Comparison of ENCODE assay signal across 20 cellular contexts in genomic region chr14:75046899-75047298, GRCh38. TPM values are rescaled to one million over a fixed set of nuclear protein-coding genes. Genes with fewer than 3 reads are reported as not detected.
DNase-seq lines count a peak whose midpoint lies in the region; ATAC-seq, FAIRE-seq and TF ChIP-seq lines count a peak whose summit lies in the region.
"Had no signal": no experiment of that assay in that cellular context is flagged by ENCODE, and none has a peak within 500 bp of the region (broad histone marks: within the 10 kb centered on the region; RNA-seq: fewer than 3 reads in every experiment).

No MANE protein-coding gene starts in this region.

- no peak for TF ChIP-seq RAD21 in A549 (conservative IDR thresholded peaks at IDR 0.05 in 1 of 2, IDR thresholded peaks at IDR 0.05 in 1 of 2)

- H3K4me1 ChIP-seq in A549 (peaks cover 42% of the 10 kb centered on the region), uterus (no peaks in the 10 kb centered on the region)

- CTCF ChIA-PET in A549 (lab: Yijun Ruan, JAX) = interaction anchor here (1.4 to 1.6 kb wide), 2 partner anchors 11 to 102 kb away, joined by 3 to 6 read pairs; no protein-coding TSS in a partner anchor

- 57% methylated on average over 3 of the region's 3 CpGs for WGBS in A549 (ENCODE audit: missing lambda C conversion rate)

- POLR2A ChIA-PET in A549 (lab: Yijun Ruan, JAX) = no interaction called here

- H3K27ac ChIP-seq in A549 = no peak overlapping the region
- peak overlapping the region; percentile 6 for H3K27ac ChIP-seq in angular gyrus (ENCODE audit: low read depth, low read length)
- H3K27ac ChIP-seq in uterus = no peak overlapping the region

- H3K4me2 ChIP-seq in A549 = peak overlapping the region; percentile 19; the same call in 2 of the 3 replicates

- intact Hi-C loops in left colon (cut with DNase I, micrococcal nuclease) = no loop called here
- intact Hi-C loops in uterus (cut with DNase I; ENCODE audit: low total_unique reads) = no loop called here

- H3K9me3 ChIP-seq in A549 (no peaks in the 10 kb centered on the region), uterus (no peaks in the 10 kb centered on the region)

- TF ChIP-seq EP300 in A549 (IDR thresholded peaks at IDR 0.05) = no peak

- TF ChIP-seq CTCF in A549 (IDR thresholded peaks at IDR 0.05) (no peak), uterus (IDR thresholded peaks at IDR 0.05) (no peak)

- DNase-seq in A549 (ENCODE audit: low read depth in 1 of 2, low spot score in 1 of 2) (no peak), ELR (ENCODE audit: low read depth) (peak; percentile 70), left colon (no peak), uterus (no peak), HTR-8/SVneo (ENCODE audit: insufficient read length, low spot score) (no peak)
- DNase-seq: activated gamma-delta T cell treated with Interleukin-2 at 50 U/mL for 16 hours; cerebellar nuclear complex; effector memory CD4-positive, alpha-beta T cell; H7; left cardiac atrium; NCI-H1092 treated with DMSO at 0.1 percent for 48 hours; NCI-H524 treated with DMSO at 0.1 percent for 48 hours; nephron progenitor cell; Right ventricle myocardium superior; stimulated activated CD4-positive, alpha-beta T cell treated with anti-CD3 and anti-CD28 coated beads, Interleukin-12 subunit alpha, Interleukin-12 subunit beta, amount 100 ng/mL, for 4 hours had no signal

- no peaks in the 10 kb centered on the region for H3K36me3 ChIP-seq in uterus

- TF ChIP-seq POLR2A in A549 (IDR thresholded peaks at IDR 0.05; ENCODE audit: low read length) = no peak
- no peak for TF ChIP-seq POLR2A in uterus (IDR thresholded peaks at IDR 0.05)

- ATAC-seq in A549 (no peak), left colon (peak; percentile 15), HG02798 (IDR thresholded peaks at IDR 0.05; ENCODE audit: poor library complexity, unreplicated experiment) (no peak), HG03196 (IDR thresholded peaks at IDR 0.05; ENCODE audit: unreplicated experiment) (no peak)
- ATAC-seq: left cardiac atrium, WTC11 had no signal

- no peaks in the 10 kb centered on the region for H3K27me3 ChIP-seq in uterus

- H3K4me3 ChIP-seq in A549 = no peak overlapping the region
- no peak overlapping the region for H3K4me3 ChIP-seq in uterus

- FAIRE-seq in A549 (lab: Jason Lieb, UNC) (no peak), HTR-8/SVneo (lab: Jason Lieb, UNC) (no peak)
- FAIRE-seq: astrocyte had no signal

TF ChIP-seq in A549, 52 proteins besides CTCF, POLR2A, EP300 and RAD21:
- TF ChIP-seq NPAS2 (CRISPR knock-in tag; IDR thresholded peaks at IDR 0.05; ENCODE audit: borderline replicate concordance) = no peak
- TF ChIP-seq HEYL (CRISPR knock-in tag; IDR thresholded peaks at IDR 0.05) = no peak
- no peak for TF ChIP-seq RARB (CRISPR knock-in tag; IDR thresholded peaks at IDR 0.05)
- TF ChIP-seq MAZ (IDR thresholded peaks at IDR 0.05; ENCODE audit: borderline replicate concordance, low read depth, low read length) = no peak
- TF ChIP-seq CBX2 (IDR thresholded peaks at IDR 0.05; ENCODE audit: borderline replicate concordance, low read depth) = no peak
- TF ChIP-seq GATA3 (IDR thresholded peaks at IDR 0.05; ENCODE audit: borderline replicate concordance) = no peak
- TF ChIP-seq, protein P1, sequence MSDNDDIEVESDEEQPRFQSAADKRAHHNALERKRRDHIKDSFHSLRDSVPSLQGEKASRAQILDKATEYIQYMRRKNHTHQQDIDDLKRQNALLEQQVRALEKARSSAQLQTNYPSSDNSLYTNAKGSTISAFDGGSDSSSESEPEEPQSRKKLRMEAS (IDR thresholded peaks at IDR 0.05) = no peak
- no peak for TF ChIP-seq CEBPB (IDR thresholded peaks at IDR 0.05)
- no peak for TF ChIP-seq PBX3 (IDR thresholded peaks at IDR 0.05)
- TF ChIP-seq BHLHE40 (IDR thresholded peaks at IDR 0.05; ENCODE audit: low read depth, low read length) = no peak
- TF ChIP-seq, protein P2, sequence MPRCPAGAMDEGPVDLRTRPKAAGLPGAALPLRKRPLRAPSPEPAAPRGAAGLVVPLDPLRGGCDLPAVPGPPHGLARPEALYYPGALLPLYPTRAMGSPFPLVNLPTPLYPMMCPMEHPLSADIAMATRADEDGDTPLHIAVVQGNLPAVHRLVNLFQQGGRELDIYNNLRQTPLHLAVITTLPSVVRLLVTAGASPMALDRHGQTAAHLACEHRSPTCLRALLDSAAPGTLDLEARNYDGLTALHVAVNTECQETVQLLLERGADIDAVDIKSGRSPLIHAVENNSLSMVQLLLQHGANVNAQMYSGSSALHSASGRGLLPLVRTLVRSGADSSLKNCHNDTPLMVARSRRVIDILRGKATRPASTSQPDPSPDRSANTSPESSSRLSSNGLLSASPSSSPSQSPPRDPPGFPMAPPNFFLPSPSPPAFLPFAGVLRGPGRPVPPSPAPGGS (IDR thresholded peaks at IDR 0.05) = no peak
- TF ChIP-seq FOSB (CRISPR knock-in tag; IDR thresholded peaks at IDR 0.05) = no peak
- TF ChIP-seq RCOR1 (IDR thresholded peaks at IDR 0.05; ENCODE audit: low read depth, low read length) = no peak

RNA-seq across cellular contexts. Expression of gene MLH3, which starts 4.4 kb away (rescaled TPM):
- 30.8 and 32.3 TPM in 2 replicates for polyA plus RNA-seq in A549 (2011; rRNA removed)
- polyA plus RNA-seq in A549 (2012; cell fraction: cytosol; rRNA removed) = 8.4 and 9.1 TPM in 2 replicates
- 11.5 and 18.4 TPM in 2 replicates for polyA plus RNA-seq in A549 (2012; cell fraction: nucleus; rRNA removed)
- polyA plus RNA-seq in A549 (2017; fragmentation: RNase III; extraction: RNeasy Plus Mini Kit Qiagen cat#74134 plus additional on column Dnase treatment) = 15.2 to 16.2 TPM (median 16.0 TPM) in 3 replicates
- 36.8 and 41.8 TPM in 2 replicates for polyA minus RNA-seq in A549 (2011; rRNA and poly(A)+ RNA removed)
- 10 to 100 TPM; 19.6 to 27.0 TPM for total RNA-seq in left colon
- total RNA-seq in uterus = 10 to 100 TPM; 16.4 to 83.4 (median 50.1) TPM

RNA-seq across cellular contexts. Expression of gene ACYP1, which starts 16.9 kb away (rescaled TPM):
- polyA plus RNA-seq in A549 (2011; rRNA removed) (26.5 and 36.7 TPM in 2 replicates), A549 (2017; fragmentation: RNase III; extraction: RNeasy Plus Mini Kit Qiagen cat#74134 plus additional on column Dnase treatment) (30.0 to 34.3 TPM (median 33.3 TPM) in 3 replicates)
- 24.6 and 36.2 TPM in 2 replicates for polyA plus RNA-seq in A549 (2012; cell fraction: cytosol; rRNA removed)
- polyA plus RNA-seq in A549 (2012; cell fraction: nucleus; rRNA removed) = 8.0 and 14.5 TPM in 2 replicates
- 3.4 and 3.9 TPM in 2 replicates for polyA minus RNA-seq in A549 (2011; rRNA and poly(A)+ RNA removed)
- total RNA-seq in left colon (10 to 100 TPM; 14.8 to 20.3 TPM), uterus (10 to 100 TPM; 11.8 to 30.6 (median 21.4) TPM)

RNA-seq across cellular contexts. Expression of gene ZC2HC1C, which starts 22.5 kb away (rescaled TPM):
- polyA plus RNA-seq in A549 (2011; rRNA removed) = 2.4 and 2.7 TPM in 2 replicates
- polyA plus RNA-seq in A549 (2012; cell fraction: cytosol; rRNA removed) = 0.98 and 1.2 TPM in 2 replicates
- 0.38 and 0.59 TPM in 2 replicates for polyA plus RNA-seq in A549 (2012; cell fraction: nucleus; rRNA removed)
- polyA plus RNA-seq in A549 (2017; fragmentation: RNase III; extraction: RNeasy Plus Mini Kit Qiagen cat#74134 plus additional on column Dnase treatment) = 2.7 to 3.9 TPM (median 2.8 TPM) in 3 replicates
- polyA minus RNA-seq in A549 (2011; rRNA and poly(A)+ RNA removed) = 1.1 and 1.5 TPM in 2 replicates
- total RNA-seq in left colon = 1 to 10 TPM; 3.9 to 4.8 TPM
- 1 to 10 TPM in 2 of 4 donors, under 1 TPM in 1, not detected in 1; 0.26 to 4.7 (median 2.4) TPM for total RNA-seq in uterus

RNA-seq across cellular contexts. Expression of gene EIF2B2, which starts 44.2 kb away (rescaled TPM):
- polyA plus RNA-seq in A549 (2011; rRNA removed) (116 and 142 TPM in 2 replicates), A549 (2017; fragmentation: RNase III; extraction: RNeasy Plus Mini Kit Qiagen cat#74134 plus additional on column Dnase treatment) (86.2 to 88.4 TPM (median 86.3 TPM) in 3 replicates)
- 102 and 117 TPM in 2 replicates for polyA plus RNA-seq in A549 (2012; cell fraction: cytosol; rRNA removed)
- polyA plus RNA-seq in A549 (2012; cell fraction: nucleus; rRNA removed) = 64.6 and 86.0 TPM in 2 replicates
- polyA minus RNA-seq in A549 (2011; rRNA and poly(A)+ RNA removed) = 78.2 and 82.6 TPM in 2 replicates
- total RNA-seq in left colon (10 to 100 TPM; 36.5 to 48.1 TPM), uterus (10 to 100 TPM; 27.3 to 41.9 (median 35.5) TPM)
